ENCODE assay signal across 1 cellular context in the genomic region with DNA sequence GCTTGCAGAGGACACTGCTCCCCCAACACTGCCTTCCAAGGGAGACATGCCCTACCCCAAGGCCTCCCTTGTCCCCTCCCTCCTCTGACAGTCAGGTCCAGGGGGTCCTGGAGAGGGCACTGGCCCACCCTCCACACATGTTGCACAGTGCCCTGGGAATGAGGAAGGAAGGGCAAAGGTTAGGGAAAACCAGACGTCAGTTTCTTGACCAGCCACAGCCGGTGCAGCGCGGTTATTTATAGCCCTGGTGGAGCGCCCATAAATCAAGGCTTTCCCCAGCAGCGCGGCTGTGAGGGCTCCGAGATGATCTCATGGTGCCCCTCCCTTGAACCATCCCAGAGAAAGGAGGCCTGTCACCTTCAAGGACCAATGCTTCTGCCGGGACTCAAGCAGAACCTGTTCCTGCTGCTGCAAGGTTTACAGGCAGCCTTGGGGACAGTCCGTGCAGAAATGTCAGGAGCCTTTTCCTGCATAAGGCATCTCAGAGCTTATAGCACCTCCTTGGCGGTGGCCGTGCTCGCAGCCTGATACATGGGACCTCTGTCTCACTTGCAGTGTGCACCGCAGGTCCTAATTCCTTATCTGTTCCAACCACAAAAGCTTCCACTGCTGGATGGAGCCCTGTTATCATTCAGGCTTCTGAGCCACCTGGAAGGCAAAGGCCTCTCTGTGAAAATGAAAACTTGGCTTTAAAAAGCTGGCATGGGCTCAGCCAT.
TF ChIP-seq lines count a peak whose summit lies in the region.

No MANE protein-coding gene starts in this region.

TF ChIP-seq in K562, 482 proteins besides CTCF, POLR2A, EP300 and RAD21 (continued from another document and continues in another):
- peak; percentile 55; the same call in 1 of the 2 replicates for TF ChIP-seq ESRRA (IDR thresholded peaks at IDR 0.05; ENCODE audit: borderline replicate concordance, low read depth)
- TF ChIP-seq MECOM (CRISPR knock-in tag; IDR thresholded peaks at IDR 0.05), result peak; percentile 54; the same call in 1 of the 2 replicates
- TF ChIP-seq, protein P1, sequence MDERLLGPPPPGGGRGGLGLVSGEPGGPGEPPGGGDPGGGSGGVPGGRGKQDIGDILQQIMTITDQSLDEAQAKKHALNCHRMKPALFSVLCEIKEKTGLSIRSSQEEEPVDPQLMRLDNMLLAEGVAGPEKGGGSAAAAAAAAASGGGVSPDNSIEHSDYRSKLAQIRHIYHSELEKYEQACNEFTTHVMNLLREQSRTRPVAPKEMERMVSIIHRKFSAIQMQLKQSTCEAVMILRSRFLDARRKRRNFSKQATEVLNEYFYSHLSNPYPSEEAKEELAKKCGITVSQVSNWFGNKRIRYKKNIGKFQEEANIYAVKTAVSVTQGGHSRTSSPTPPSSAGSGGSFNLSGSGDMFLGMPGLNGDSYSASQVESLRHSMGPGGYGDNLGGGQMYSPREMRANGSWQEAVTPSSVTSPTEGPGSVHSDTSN (CRISPR knock-in tag; IDR thresholded peaks at IDR 0.05; ENCODE audit: low read depth), result peak; percentile 55
- TF ChIP-seq, protein P1 (tag; conservative IDR thresholded peaks at IDR 0.05; ENCODE audit: low read depth), result peak; percentile 97
- TF ChIP-seq CBFA2T3 (IDR thresholded peaks at IDR 0.05), result peak; percentile 95
- peak; percentile 86 for TF ChIP-seq NCOR1 (IDR thresholded peaks at IDR 0.05)
- TF ChIP-seq, protein P2, sequence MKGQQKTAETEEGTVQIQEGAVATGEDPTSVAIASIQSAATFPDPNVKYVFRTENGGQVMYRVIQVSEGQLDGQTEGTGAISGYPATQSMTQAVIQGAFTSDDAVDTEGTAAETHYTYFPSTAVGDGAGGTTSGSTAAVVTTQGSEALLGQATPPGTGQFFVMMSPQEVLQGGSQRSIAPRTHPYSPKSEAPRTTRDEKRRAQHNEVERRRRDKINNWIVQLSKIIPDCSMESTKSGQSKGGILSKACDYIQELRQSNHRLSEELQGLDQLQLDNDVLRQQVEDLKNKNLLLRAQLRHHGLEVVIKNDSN (CRISPR knock-in tag; IDR thresholded peaks at IDR 0.05), result no peak
- no peak for TF ChIP-seq MAFF (IDR thresholded peaks at IDR 0.05; ENCODE audit: low read length)
- TF ChIP-seq ZNF134 (CRISPR knock-in tag; conservative IDR thresholded peaks at IDR 0.05), result peak; percentile 55; the same call in 1 of the 2 replicates
- peak; percentile 77 for TF ChIP-seq SMAD4 (CRISPR knock-in tag; conservative IDR thresholded peaks at IDR 0.05)
- TF ChIP-seq ILK (tag; IDR thresholded peaks at IDR 0.05; ENCODE audit: borderline replicate concordance, low read depth), result no peak
- peak; percentile 58; the same call in 1 of the 2 replicates for TF ChIP-seq MYNN (IDR thresholded peaks at IDR 0.05)
- TF ChIP-seq MYNN (CRISPR knock-in tag; IDR thresholded peaks at IDR 0.05), result no peak
- peak; percentile 24; the same call in 1 of the 2 replicates for TF ChIP-seq FOSL1 (tag; conservative IDR thresholded peaks at IDR 0.05)
- peak; percentile 85; the same call in 1 of the 2 replicates for TF ChIP-seq LCOR (CRISPR knock-in tag; IDR thresholded peaks at IDR 0.05)
- TF ChIP-seq CTBP1 (IDR thresholded peaks at IDR 0.05; ENCODE audit: borderline replicate concordance), result peak; percentile 96
- no peak for TF ChIP-seq GABPA (tag; conservative IDR thresholded peaks at IDR 0.05; ENCODE audit: low read depth)
- TF ChIP-seq PHF21A (IDR thresholded peaks at IDR 0.05; ENCODE audit: borderline replicate concordance, low read depth), result peak; percentile 96
- peak; percentile 89 for TF ChIP-seq MEF2D (tag; conservative IDR thresholded peaks at IDR 0.05; ENCODE audit: low read depth)
- peak; percentile 74 for TF ChIP-seq ZEB2 (IDR thresholded peaks at IDR 0.05)
- TF ChIP-seq MAFG (tag; conservative IDR thresholded peaks at IDR 0.05), result no peak
- TF ChIP-seq TCF7 (IDR thresholded peaks at IDR 0.05; ENCODE audit: borderline replicate concordance), result peak; percentile 74
- peak; percentile 91 for TF ChIP-seq GATA2 (CRISPR knock-in tag; IDR thresholded peaks at IDR 0.05)
- TF ChIP-seq TEAD4 (IDR thresholded peaks at IDR 0.05; ENCODE audit: low read length), result peak; percentile 93
- TF ChIP-seq TEAD4 (CRISPR knock-in tag; IDR thresholded peaks at IDR 0.05; ENCODE audit: borderline replicate concordance), result no peak
- TF ChIP-seq NEUROD1 (IDR thresholded peaks at IDR 0.05; ENCODE audit: borderline replicate concordance, low read depth, low read length, partially characterized antibody), result no peak
- TF ChIP-seq ZNF41 (CRISPR knock-in tag; conservative IDR thresholded peaks at IDR 0.05), result no peak
- no peak for TF ChIP-seq NELFE (IDR thresholded peaks at IDR 0.05; ENCODE audit: insufficient read depth, insufficient read length)
- TF ChIP-seq ATF7 (IDR thresholded peaks at IDR 0.05), result peak; percentile 91
- TF ChIP-seq PCBP1 (IDR thresholded peaks at IDR 0.05; ENCODE audit: low read depth, low read length, poor library complexity, severe bottlenecking), result no peak
- TF ChIP-seq ZKSCAN1 (IDR thresholded peaks at IDR 0.05; ENCODE audit: low read depth, low read length), result 0 out of 2 replicates have a peak, but pooled peaks have one; percentile 30
- TF ChIP-seq KLF16 (IDR thresholded peaks at IDR 0.05), result peak; percentile 80
- peak; percentile 84 for TF ChIP-seq MTA2 (IDR thresholded peaks at IDR 0.05; ENCODE audit: low read depth)
- TF ChIP-seq POLR2AphosphoS5 (IDR thresholded peaks at IDR 0.05; ENCODE audit: control insufficient read depth, insufficient read depth, low read depth, low read length), result peak; percentile 91
- peak; percentile 60 for TF ChIP-seq CXXC5 (CRISPR knock-in tag; IDR thresholded peaks at IDR 0.05)
- TF ChIP-seq FOXM1 (IDR thresholded peaks at IDR 0.05; ENCODE audit: low read depth), result peak; percentile 56; the same call in 1 of the 2 replicates
- no peak for TF ChIP-seq FOXM1 (CRISPR knock-in tag; IDR thresholded peaks at IDR 0.05; ENCODE audit: low read depth)
- TF ChIP-seq LEF1 (IDR thresholded peaks at IDR 0.05), result peak; percentile 54; the same call in 1 of the 2 replicates
- TF ChIP-seq SMARCE1 (IDR thresholded peaks at IDR 0.05), result peak; percentile 82; the same call in 1 of the 2 replicates
- TF ChIP-seq DPF2 (IDR thresholded peaks at IDR 0.05), result peak; percentile 90
- no peak for TF ChIP-seq FOXK1 (CRISPR knock-in tag; IDR thresholded peaks at IDR 0.05; ENCODE audit: borderline replicate concordance)
- TF ChIP-seq, protein P3, sequence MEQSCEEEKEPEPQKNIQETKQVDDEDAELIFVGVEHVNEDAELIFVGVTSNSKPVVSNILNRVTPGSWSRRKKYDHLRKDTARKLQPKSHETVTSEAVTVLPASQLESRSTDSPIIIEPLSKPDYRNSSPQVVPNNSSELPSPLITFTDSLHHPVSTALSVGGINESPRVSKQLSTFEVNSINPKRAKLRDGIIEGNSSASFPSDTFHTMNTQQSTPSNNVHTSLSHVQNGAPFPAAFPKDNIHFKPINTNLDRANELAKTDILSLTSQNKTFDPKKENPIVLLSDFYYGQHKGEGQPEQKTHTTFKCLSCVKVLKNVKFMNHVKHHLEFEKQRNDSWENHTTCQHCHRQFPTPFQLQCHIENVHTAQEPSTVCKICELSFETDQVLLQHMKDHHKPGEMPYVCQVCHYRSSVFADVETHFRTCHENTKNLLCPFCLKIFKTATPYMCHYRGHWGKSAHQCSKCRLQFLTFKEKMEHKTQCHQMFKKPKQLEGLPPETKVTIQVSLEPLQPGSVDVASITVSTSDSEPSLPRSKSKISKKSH (CRISPR knock-in tag; IDR thresholded peaks at IDR 0.05), result no peak
- peak; percentile 99 for TF ChIP-seq MEIS2 (IDR thresholded peaks at IDR 0.05; ENCODE audit: partially characterized antibody)
- TF ChIP-seq HMGN3 (IDR thresholded peaks at IDR 0.05; ENCODE audit: borderline replicate concordance, extremely low read depth, insufficient read length, low read depth, low read length), result peak; percentile 22
- TF ChIP-seq, protein P4, sequence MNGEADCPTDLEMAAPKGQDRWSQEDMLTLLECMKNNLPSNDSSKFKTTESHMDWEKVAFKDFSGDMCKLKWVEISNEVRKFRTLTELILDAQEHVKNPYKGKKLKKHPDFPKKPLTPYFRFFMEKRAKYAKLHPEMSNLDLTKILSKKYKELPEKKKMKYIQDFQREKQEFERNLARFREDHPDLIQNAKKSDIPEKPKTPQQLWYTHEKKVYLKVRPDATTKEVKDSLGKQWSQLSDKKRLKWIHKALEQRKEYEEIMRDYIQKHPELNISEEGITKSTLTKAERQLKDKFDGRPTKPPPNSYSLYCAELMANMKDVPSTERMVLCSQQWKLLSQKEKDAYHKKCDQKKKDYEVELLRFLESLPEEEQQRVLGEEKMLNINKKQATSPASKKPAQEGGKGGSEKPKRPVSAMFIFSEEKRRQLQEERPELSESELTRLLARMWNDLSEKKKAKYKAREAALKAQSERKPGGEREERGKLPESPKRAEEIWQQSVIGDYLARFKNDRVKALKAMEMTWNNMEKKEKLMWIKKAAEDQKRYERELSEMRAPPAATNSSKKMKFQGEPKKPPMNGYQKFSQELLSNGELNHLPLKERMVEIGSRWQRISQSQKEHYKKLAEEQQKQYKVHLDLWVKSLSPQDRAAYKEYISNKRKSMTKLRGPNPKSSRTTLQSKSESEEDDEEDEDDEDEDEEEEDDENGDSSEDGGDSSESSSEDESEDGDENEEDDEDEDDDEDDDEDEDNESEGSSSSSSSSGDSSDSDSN (IDR thresholded peaks at IDR 0.05; ENCODE audit: borderline replicate concordance in 1 of 2, low read depth in 2 of 2, low read length in 2 of 2), result 0 out of 4 replicates have a peak, but pooled peaks of 1 of the 2 experiments have one; percentile 18
- TF ChIP-seq SMARCA4 (IDR thresholded peaks at IDR 0.05), result peak; percentile 86
- TF ChIP-seq, protein P5, sequence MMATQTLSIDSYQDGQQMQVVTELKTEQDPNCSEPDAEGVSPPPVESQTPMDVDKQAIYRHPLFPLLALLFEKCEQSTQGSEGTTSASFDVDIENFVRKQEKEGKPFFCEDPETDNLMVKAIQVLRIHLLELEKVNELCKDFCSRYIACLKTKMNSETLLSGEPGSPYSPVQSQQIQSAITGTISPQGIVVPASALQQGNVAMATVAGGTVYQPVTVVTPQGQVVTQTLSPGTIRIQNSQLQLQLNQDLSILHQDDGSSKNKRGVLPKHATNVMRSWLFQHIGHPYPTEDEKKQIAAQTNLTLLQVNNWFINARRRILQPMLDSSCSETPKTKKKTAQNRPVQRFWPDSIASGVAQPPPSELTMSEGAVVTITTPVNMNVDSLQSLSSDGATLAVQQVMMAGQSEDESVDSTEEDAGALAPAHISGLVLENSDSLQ (IDR thresholded peaks at IDR 0.05), result peak; percentile 96
- TF ChIP-seq, protein P6, sequence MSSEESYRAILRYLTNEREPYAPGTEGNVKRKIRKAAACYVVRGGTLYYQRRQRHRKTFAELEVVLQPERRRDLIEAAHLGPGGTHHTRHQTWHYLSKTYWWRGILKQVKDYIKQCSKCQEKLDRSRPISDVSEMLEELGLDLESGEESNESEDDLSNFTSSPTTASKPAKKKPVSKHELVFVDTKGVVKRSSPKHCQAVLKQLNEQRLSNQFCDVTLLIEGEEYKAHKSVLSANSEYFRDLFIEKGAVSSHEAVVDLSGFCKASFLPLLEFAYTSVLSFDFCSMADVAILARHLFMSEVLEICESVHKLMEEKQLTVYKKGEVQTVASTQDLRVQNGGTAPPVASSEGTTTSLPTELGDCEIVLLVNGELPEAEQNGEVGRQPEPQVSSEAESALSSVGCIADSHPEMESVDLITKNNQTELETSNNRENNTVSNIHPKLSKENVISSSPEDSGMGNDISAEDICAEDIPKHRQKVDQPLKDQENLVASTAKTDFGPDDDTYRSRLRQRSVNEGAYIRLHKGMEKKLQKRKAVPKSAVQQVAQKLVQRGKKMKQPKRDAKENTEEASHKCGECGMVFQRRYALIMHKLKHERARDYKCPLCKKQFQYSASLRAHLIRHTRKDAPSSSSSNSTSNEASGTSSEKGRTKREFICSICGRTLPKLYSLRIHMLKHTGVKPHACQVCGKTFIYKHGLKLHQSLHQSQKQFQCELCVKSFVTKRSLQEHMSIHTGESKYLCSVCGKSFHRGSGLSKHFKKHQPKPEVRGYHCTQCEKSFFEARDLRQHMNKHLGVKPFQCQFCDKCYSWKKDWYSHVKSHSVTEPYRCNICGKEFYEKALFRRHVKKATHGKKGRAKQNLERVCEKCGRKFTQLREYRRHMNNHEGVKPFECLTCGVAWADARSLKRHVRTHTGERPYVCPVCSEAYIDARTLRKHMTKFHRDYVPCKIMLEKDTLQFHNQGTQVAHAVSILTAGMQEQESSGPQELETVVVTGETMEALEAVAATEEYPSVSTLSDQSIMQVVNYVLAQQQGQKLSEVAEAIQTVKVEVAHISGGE (CRISPR knock-in tag; IDR thresholded peaks at IDR 0.05), result no peak
- TF ChIP-seq, protein P7, sequence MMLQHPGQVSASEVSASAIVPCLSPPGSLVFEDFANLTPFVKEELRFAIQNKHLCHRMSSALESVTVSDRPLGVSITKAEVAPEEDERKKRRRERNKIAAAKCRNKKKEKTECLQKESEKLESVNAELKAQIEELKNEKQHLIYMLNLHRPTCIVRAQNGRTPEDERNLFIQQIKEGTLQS (IDR thresholded peaks at IDR 0.05), result peak; percentile 87
- TF ChIP-seq, protein P7 (CRISPR knock-in tag; conservative IDR thresholded peaks at IDR 0.05), result peak; percentile 67; the same call in 1 of the 2 replicates
- peak; percentile 47 for TF ChIP-seq ZFX (CRISPR knock-in tag; IDR thresholded peaks at IDR 0.05)
- no peak for TF ChIP-seq TBL1XR1 (IDR thresholded peaks at IDR 0.05; ENCODE audit: low read length in 2 of 2)
- TF ChIP-seq NR3C1 (CRISPR knock-in tag; IDR thresholded peaks at IDR 0.05), result no peak
- peak; percentile 51; the same call in 1 of the 2 replicates for TF ChIP-seq RUNX1 (IDR thresholded peaks at IDR 0.05; ENCODE audit: low read depth)
- TF ChIP-seq, protein P8, sequence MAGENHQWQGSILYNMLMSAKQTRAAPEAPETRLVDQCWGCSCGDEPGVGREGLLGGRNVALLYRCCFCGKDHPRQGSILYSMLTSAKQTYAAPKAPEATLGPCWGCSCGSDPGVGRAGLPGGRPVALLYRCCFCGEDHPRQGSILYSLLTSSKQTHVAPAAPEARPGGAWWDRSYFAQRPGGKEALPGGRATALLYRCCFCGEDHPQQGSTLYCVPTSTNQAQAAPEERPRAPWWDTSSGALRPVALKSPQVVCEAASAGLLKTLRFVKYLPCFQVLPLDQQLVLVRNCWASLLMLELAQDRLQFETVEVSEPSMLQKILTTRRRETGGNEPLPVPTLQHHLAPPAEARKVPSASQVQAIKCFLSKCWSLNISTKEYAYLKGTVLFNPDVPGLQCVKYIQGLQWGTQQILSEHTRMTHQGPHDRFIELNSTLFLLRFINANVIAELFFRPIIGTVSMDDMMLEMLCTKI (IDR thresholded peaks at IDR 0.05; ENCODE audit: partially characterized antibody), result no peak
- no peak for TF ChIP-seq ZNF431 (CRISPR knock-in tag; IDR thresholded peaks at IDR 0.05)
- peak; percentile 71 for TF ChIP-seq NFIC (IDR thresholded peaks at IDR 0.05)
- TF ChIP-seq SNIP1 (IDR thresholded peaks at IDR 0.05; ENCODE audit: low read depth), result no peak
